In genomic region chr3:122497425-122497824, GRCh38 we compare ENCODE assay signal across 8 cellular contexts. TPM values are rescaled to one million over a fixed set of nuclear protein-coding genes. Genes with fewer than 3 reads are reported as not detected.
DNase-seq lines count a peak whose midpoint lies in the region; ATAC-seq and TF ChIP-seq lines count a peak whose summit lies in the region.

No MANE protein-coding gene starts in this region.

- no peak overlapping the region for H3K4me3 Mint-ChIP-seq in T-helper 2 cell treated with Interferon-gamma antibody and Interleukin-4, amounts not matched to agents 5 μg/mL and 100 μg/mL, for 36 hours

- DNase-seq in AG08396 (ENCODE audit: low spot score) (peak; percentile 61), hepatic stellate cell (ENCODE audit: low spot score) (peak; percentile 62), BE2C (no peak), DMS53 (lab: John Stamatoyannopoulos, UW) (no peak), DMS53 treated with DMSO at 0.1 percent for 48 hours (lab: John Stamatoyannopoulos, UW; ENCODE audit: unreplicated experiment) (no peak)
- peak; percentile 65 for DNase-seq in T-helper 2 cell treated with Interferon-gamma antibody and Interleukin-4, amounts not matched to agents 5 μg/mL and 100 μg/mL, for 36 hours (ENCODE audit: low spot score)

- H3K27me3 ChIP-seq in BE2C = no peaks in the 10 kb centered on the region

- H3K27ac Mint-ChIP-seq in T-helper 2 cell treated with Interferon-gamma antibody and Interleukin-4, amounts not matched to agents 5 μg/mL and 100 μg/mL, for 36 hours = no peak overlapping the region

- no peaks in the 10 kb centered on the region for H3K27me3 Mint-ChIP-seq in T-helper 2 cell treated with Interferon-gamma antibody and Interleukin-4, amounts not matched to agents 5 μg/mL and 100 μg/mL, for 36 hours (ENCODE audit: low read depth)

- TF ChIP-seq CTCF in BE2C (IDR thresholded peaks at IDR 0.05; ENCODE audit: low read depth, low read length) = no peak

- H3K4me1 ChIP-seq in BE2C = no peaks in the 10 kb centered on the region

- peaks cover 22% of the 10 kb centered on the region for H3K36me3 Mint-ChIP-seq in T-helper 2 cell treated with Interferon-gamma antibody and Interleukin-4, amounts not matched to agents 5 μg/mL and 100 μg/mL, for 36 hours (ENCODE audit: low read depth)

- no peaks in the 10 kb centered on the region for H3K9me3 ChIP-seq in BE2C

- no peak overlapping the region for H3K4me3 ChIP-seq in BE2C (ENCODE audit: low read depth, low read length)

- peak; percentile 92 for ATAC-seq in GM18907 (IDR thresholded peaks at IDR 0.05; ENCODE audit: unreplicated experiment)
- ATAC-seq in HG03175 (IDR thresholded peaks at IDR 0.05; ENCODE audit: unreplicated experiment) = peak; percentile 94

- peaks cover 18% of the 10 kb centered on the region for H3K4me1 Mint-ChIP-seq in T-helper 2 cell treated with Interferon-gamma antibody and Interleukin-4, amounts not matched to agents 5 μg/mL and 100 μg/mL, for 36 hours (ENCODE audit: low read depth)

- H3K36me3 ChIP-seq in BE2C = peaks cover 23% of the 10 kb centered on the region

- no peaks in the 10 kb centered on the region for H3K9me3 Mint-ChIP-seq in T-helper 2 cell treated with Interferon-gamma antibody and Interleukin-4, amounts not matched to agents 5 μg/mL and 100 μg/mL, for 36 hours

RNA-seq across cellular contexts. Expression of gene KPNA1, which starts 17.3 kb away (rescaled TPM):
- 42.8 TPM for polyA plus RNA-seq in BE2C (2012; ENCODE audit: insufficient read depth, insufficient read length, low read depth)

Comparison
In these comparisons a context has a peak if more than half of its experiments do, and no peak if none do; other contexts are left out.
1. DNase-seq: peak in AG08396 (single experiment), T-helper 2 cell treated with Interferon-gamma antibody and Interleukin-4, amounts not matched to agents 5 μg/mL and 100 μg/mL, for 36 hours (single experiment) and hepatic stellate cell (single experiment); none in BE2C (single experiment), DMS53 (single experiment) and DMS53 treated with DMSO at 0.1 percent for 48 hours (single experiment).